ENCODE assay signal across 8 cellular contexts in the genomic region with DNA sequence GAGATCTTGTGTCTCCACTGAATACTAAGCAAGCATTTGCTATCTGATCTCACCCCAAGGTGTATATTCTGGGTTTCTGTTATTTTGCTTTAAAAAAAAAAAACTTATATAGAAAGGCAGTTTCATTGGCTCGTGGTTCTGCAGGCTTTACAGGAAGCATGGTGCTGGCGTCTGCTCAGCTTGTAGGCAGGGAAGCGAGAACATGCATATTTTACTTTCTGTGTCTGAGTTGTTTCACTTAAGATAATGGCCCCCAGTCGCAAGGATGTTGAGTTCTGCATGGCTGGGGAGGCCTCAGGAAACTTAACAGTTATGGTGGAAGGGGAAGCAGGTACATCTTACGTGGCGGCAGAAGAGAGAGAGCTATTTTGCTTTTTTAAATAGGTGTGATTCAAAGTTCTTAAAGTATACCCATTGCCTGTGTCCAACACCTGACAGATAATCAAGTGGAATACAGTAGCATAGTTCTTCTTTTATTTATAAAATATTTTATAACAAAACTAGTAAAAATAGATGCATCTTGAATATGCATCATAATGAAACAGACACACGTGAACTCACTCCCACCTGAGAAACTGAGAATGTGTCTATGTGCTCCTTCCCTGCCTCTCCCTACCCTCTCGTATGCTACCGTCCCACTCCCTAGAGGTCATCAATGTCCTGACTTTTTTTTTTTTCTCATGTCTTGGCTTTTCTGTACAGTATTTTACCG. TPM values are rescaled to one million over a fixed set of nuclear protein-coding genes. Genes with fewer than 3 reads are reported as not detected.
DNase-seq lines count a peak whose midpoint lies in the region; TF ChIP-seq lines count a peak whose summit lies in the region.

No MANE protein-coding gene starts in this region.

- H3K56ac ChIP-seq in mesendoderm (ENCODE audit: low read length): no peak overlapping the region

- H3K9me3 ChIP-seq in OCI-LY1 (ENCODE audit: low read length): no peaks in the 10 kb centered on the region
- H3K9me3 ChIP-seq in hepatocyte (ENCODE audit: low read depth): no peaks in the 10 kb centered on the region
- no peaks in the 10 kb centered on the region for H3K9me3 ChIP-seq in A673 (ENCODE audit: low read depth, low read length, poor library complexity, severe bottlenecking)

- no peaks in the 10 kb centered on the region for H3F3A ChIP-seq in OCI-LY1 (ENCODE audit: insufficient read depth, low read length)

- no peak overlapping the region for H3K4ac ChIP-seq in mesendoderm (ENCODE audit: low read depth, low read length)

- H2BK120ac ChIP-seq in mesendoderm (ENCODE audit: low read depth, low read length): no peak overlapping the region

- H3K4me2 ChIP-seq in OCI-LY1 (ENCODE audit: low read length) (peak overlapping the region; percentile 68), hepatocyte (peak overlapping the region; percentile 69), mesendoderm (ENCODE audit: low read length) (no peak overlapping the region)

- H2BK15ac ChIP-seq in mesendoderm (replicated peaks; ENCODE audit: low read depth): no peak overlapping the region

- peak overlapping the region; percentile 45 for H3K4me3 ChIP-seq in OCI-LY1 (ENCODE audit: low read depth, low read length, poor library complexity, severe bottlenecking)
- no peak overlapping the region for H3K4me3 ChIP-seq in hepatocyte
- no peak overlapping the region for H3K4me3 ChIP-seq in A673 (ENCODE audit: low read depth, low read length, poor library complexity, severe bottlenecking)
- no peak overlapping the region for H3K4me3 ChIP-seq in mesendoderm (ENCODE audit: low read length)

- DNase-seq in stimulated activated CD4-positive, alpha-beta T cell treated with anti-CD3 and anti-CD28 coated beads, Interleukin-1b, Interleukin-23, amount 100 ng/mL, for 48 hours: peak; percentile 23
- no peak for DNase-seq in stimulated activated CD4-positive, alpha-beta T cell treated with anti-CD3 and anti-CD28 coated beads, Interleukin-4, amount 100 ng/mL, for 4 hours
- no peak for DNase-seq in hepatocyte (ENCODE audit: low spot score)
- no peak for DNase-seq in DMS 273 (lab: John Stamatoyannopoulos, UW; ENCODE audit: unreplicated experiment)
- DNase-seq in A673 (ENCODE audit: low spot score): no peak
- no peak for DNase-seq in nucleus accumbens (lab: John Stamatoyannopoulos, UW)
- DNase-seq in mesendoderm: no peak

- H3K18ac ChIP-seq in mesendoderm (ENCODE audit: low read length): no peak overlapping the region

- H2BK5ac ChIP-seq in mesendoderm (ENCODE audit: low read length): no peak overlapping the region

- no peak overlapping the region for H4K8ac ChIP-seq in mesendoderm (ENCODE audit: low read depth, low read length)

- intact Hi-C loops in A673 (cut with micrococcal nuclease; ENCODE audit: unreplicated experiment): no loop called here

- BruUV-seq in A673 (replicated peaks; lab: Mats Ljungman, UMichigan): no TSS peak

- H3K4me1 ChIP-seq in OCI-LY1 (ENCODE audit: insufficient read depth, low read length, severe bottlenecking): peaks cover 25% of the 10 kb centered on the region
- no peaks in the 10 kb centered on the region for H3K4me1 ChIP-seq in hepatocyte (ENCODE audit: insufficient read depth)
- peaks cover 10% of the 10 kb centered on the region for H3K4me1 ChIP-seq in A673 (ENCODE audit: insufficient read depth, low read length, poor library complexity, severe bottlenecking)
- H3K4me1 ChIP-seq in mesendoderm (ENCODE audit: control insufficient read depth, low read depth, low read length): peaks cover 4% of the 10 kb centered on the region

- H3K79me2 ChIP-seq in OCI-LY1 (ENCODE audit: insufficient read depth, low read length): no peaks in the 10 kb centered on the region
- peaks cover 11% of the 10 kb centered on the region for H3K79me2 ChIP-seq in hepatocyte
- no peaks in the 10 kb centered on the region for H3K79me2 ChIP-seq in mesendoderm (ENCODE audit: control insufficient read depth, insufficient read depth, low read length)

- peak overlapping the region; percentile 94 for H2AFZ ChIP-seq in OCI-LY1 (ENCODE audit: low read length)
- H2AFZ ChIP-seq in hepatocyte: peak overlapping the region; percentile 41

- WGBS in hepatocyte (ENCODE audit: low lambda C conversion rate, missing lambda C conversion rate): 88% methylated on average over 10 of the region's 10 CpGs
- WGBS in mesendoderm (ENCODE audit: extremely low coverage, insufficient coverage, low lambda C conversion rate): no CpG with 5 or more reads among the region's 10 CpGs

- H3K27ac ChIP-seq in OCI-LY1 (ENCODE audit: low read depth, low read length, poor library complexity, severe bottlenecking) (peak overlapping the region; percentile 28), hepatocyte (peak overlapping the region; percentile 38), A673 (ENCODE audit: low read depth, low read length, poor library complexity, severe bottlenecking) (no peak overlapping the region), mesendoderm (ENCODE audit: low read depth, low read length) (no peak overlapping the region)

- H3K23ac ChIP-seq in mesendoderm (ENCODE audit: low read length): no peak overlapping the region

- no peak for TF ChIP-seq CTCF in OCI-LY1 (IDR thresholded peaks at IDR 0.05; ENCODE audit: low read length)
- no peak for TF ChIP-seq CTCF in hepatocyte (IDR thresholded peaks at IDR 0.05; ENCODE audit: poor library complexity)
- no peak for TF ChIP-seq CTCF in A673 (conservative IDR thresholded peaks at IDR 0.05; ENCODE audit: low read depth, low read length)

- H4K5ac ChIP-seq in mesendoderm (ENCODE audit: low read length): no peak overlapping the region

- no peaks in the 10 kb centered on the region for H3K27me3 ChIP-seq in OCI-LY1 (ENCODE audit: insufficient read depth, low read length)
- no peaks in the 10 kb centered on the region for H3K27me3 ChIP-seq in hepatocyte
- H3K27me3 ChIP-seq in A673 (replicated peaks; ENCODE audit: insufficient read depth, low read depth, low read length, poor library complexity): no peaks in the 10 kb centered on the region
- no peaks in the 10 kb centered on the region for H3K27me3 ChIP-seq in mesendoderm (ENCODE audit: insufficient read depth, low read length, poor library complexity)

- H3K36me3 ChIP-seq in OCI-LY1 (ENCODE audit: insufficient read depth, low read length) (no peaks in the 10 kb centered on the region), hepatocyte (replicated peaks; ENCODE audit: insufficient read depth, low read depth) (no peaks in the 10 kb centered on the region), A673 (ENCODE audit: insufficient read depth, low read length, poor library complexity, severe bottlenecking) (no peaks in the 10 kb centered on the region), mesendoderm (ENCODE audit: control insufficient read depth, insufficient read depth, low read length) (no peaks in the 10 kb centered on the region)

- H3K79me1 ChIP-seq in mesendoderm (ENCODE audit: low read length): no peaks in the 10 kb centered on the region

- POLR2A ChIA-PET in A673 (lab: Charles Lee; ENCODE audit: low non-redundant PET): no interaction called here

- H2AK5ac ChIP-seq in mesendoderm (ENCODE audit: low read length): no peak overlapping the region

- H4K20me1 ChIP-seq in OCI-LY1 (ENCODE audit: insufficient read depth, low read length) (no peaks in the 10 kb centered on the region), hepatocyte (ENCODE audit: insufficient read depth, poor library complexity, severe bottlenecking) (no peaks in the 10 kb centered on the region)

- no peaks in the 10 kb centered on the region for H3K9me2 ChIP-seq in OCI-LY1 (ENCODE audit: low read depth, low read length)
- H3K9me2 ChIP-seq in hepatocyte (replicated peaks; ENCODE audit: insufficient read depth): no peaks in the 10 kb centered on the region

- CTCF ChIA-PET in A673 (lab: Charles Lee): no interaction called here

- H3K9ac ChIP-seq in OCI-LY1 (ENCODE audit: low read length): peak overlapping the region; percentile 22; the same call in 1 of the 2 replicates
- no peak overlapping the region for H3K9ac ChIP-seq in mesendoderm (ENCODE audit: low read length)

RNA-seq across cellular contexts. Expression of gene ARHGAP17, which starts 15.4 kb away (rescaled TPM):
- 41.0 and 50.1 TPM in 2 replicates for total RNA-seq in hepatocyte
- 55.8 and 56.1 TPM in 2 replicates for polyA plus RNA-seq in hepatocyte
- 144 and 146 TPM in 2 replicates for total RNA-seq in A673 (2021)
- 61.6 TPM for polyA plus RNA-seq in mesendoderm (2013, experiment 1 of 2)
- 62.5 TPM for polyA plus RNA-seq in mesendoderm (2013, experiment 2 of 2)

Comparison
In these comparisons a context has a peak if more than half of its experiments do, and no peak if none do; other contexts are left out.
1. H3K27ac ChIP-seq: peak in OCI-LY1 (single experiment) and hepatocyte (single experiment); none in A673 (single experiment) and mesendoderm (single experiment).